8 cellular contexts compared by ENCODE assay signal in genomic region chr3:18330772-18331441, GRCh38.
DNase-seq lines count a peak whose midpoint lies in the region; ATAC-seq, FAIRE-seq and TF ChIP-seq lines count a peak whose summit lies in the region.
"Not testable (repeated sequence)": the region's sequence is repeated elsewhere in the genome, so short reads cannot be mapped to it uniquely, and the experiment has no call there.

No MANE protein-coding gene starts in this region.

- peaks cover 30% of the 10 kb centered on the region; the same call in 2 of the 3 replicates for H3K36me3 Mint-ChIP-seq in GM23338 (ENCODE audit: low read depth)
- H3K36me3 Mint-ChIP-seq in chondrocyte (ENCODE audit: low read depth): not testable (repeated sequence)

- CTCF ChIA-PET in RWPE1 (lab: Yijun Ruan, JAX): not testable (repeated sequence)

- H3K9me3 Mint-ChIP-seq in GM23338 (peaks cover 24% of the 10 kb centered on the region; the same call in 2 of the 3 replicates), chondrocyte (ENCODE audit: low read depth) (peaks cover 11% of the 10 kb centered on the region)

- not testable (repeated sequence) for ATAC-seq in GM23338

- not testable (repeated sequence) for DNase-seq in GM23338 (ENCODE audit: low spot score); RWPE1 (ENCODE audit: low spot score); chondrocyte (ENCODE audit: low spot score)
- DNase-seq in NCI-H2029 treated with DMSO at 0.1 percent for 48 hours (lab: John Stamatoyannopoulos, UW) (peak; percentile 29), small intestine (peak; percentile 57)

- not testable (repeated sequence) for H3K36me3 ChIP-seq in GM23338 (ENCODE audit: insufficient read depth); iPS-15b (ENCODE audit: control insufficient read depth, insufficient read depth, low read length); mucosa of rectum (ENCODE audit: control insufficient read depth in 2 of 2, insufficient read depth in 2 of 2, low read length in 2 of 2); small intestine (ENCODE audit: control insufficient read depth in 2 of 2, insufficient read depth in 2 of 2, low read length in 2 of 2)

- H3K9me3 ChIP-seq in iPS-15b (ENCODE audit: control insufficient read depth, insufficient read depth, low read length); mucosa of rectum (ENCODE audit: control insufficient read depth in 2 of 2, low read length in 2 of 2); small intestine (ENCODE audit: control insufficient read depth, low read depth): not testable (repeated sequence)

- H3K9me2 ChIP-seq in GM23338 (ENCODE audit: insufficient read depth): not testable (repeated sequence)

- H3K27ac ChIP-seq in 22Rv1 (peak overlapping the region; percentile 55), GM23338 (ENCODE audit: low read depth) (0 out of 2 replicates have a peak overlapping the region, but pooled peaks have one; percentile 52), RWPE1 (peak overlapping the region; percentile 91), small intestine (ENCODE audit: low read depth in 1 of 2, low read length in 1 of 2) (peak overlapping the region in 1 of 2 donors; percentile 54)
- H3K27ac ChIP-seq in mucosa of rectum (ENCODE audit: low read depth in 2 of 2, low read length in 2 of 2): not testable (repeated sequence)

- WGBS in small intestine, 3 donors: 12 to 65% (median 39%) methylated on average over 22 to 25 of the region's 25 CpGs

- H3K4me1 ChIP-seq in GM23338 (ENCODE audit: insufficient read depth); iPS-15b (ENCODE audit: control insufficient read depth, insufficient read depth, low read length); mucosa of rectum (ENCODE audit: control insufficient read depth in 2 of 2, insufficient read depth in 2 of 2, low read length in 2 of 2); small intestine (ENCODE audit: control insufficient read depth in 2 of 2, insufficient read depth in 1 of 2, low read depth in 1 of 2, low read length in 1 of 2): not testable (repeated sequence)

- peak overlapping the region; percentile 19; the same call in 1 of the 2 replicates for H2AFZ ChIP-seq in GM23338

- not testable (repeated sequence) for H3K9ac ChIP-seq in iPS-15b (ENCODE audit: low read depth, low read length); mucosa of rectum (ENCODE audit: low read depth in 1 of 2, low read length in 2 of 2)

- H3K27me3 ChIP-seq in GM23338 (ENCODE audit: insufficient read depth); iPS-15b (ENCODE audit: control insufficient read depth, insufficient read depth, low read length); mucosa of rectum (ENCODE audit: control insufficient read depth in 2 of 2, insufficient read depth in 2 of 2, low read length in 2 of 2); small intestine (ENCODE audit: control insufficient read depth in 2 of 2, insufficient read depth in 2 of 2, low read length in 2 of 2): not testable (repeated sequence)

- not testable (repeated sequence) for H3F3A ChIP-seq in GM23338 (replicated peaks; ENCODE audit: low read depth)

- H3K4me2 ChIP-seq in GM23338: peak overlapping the region; percentile 7; the same call in 1 of the 2 replicates

- FAIRE-seq in small intestine (lab: Jason Lieb, UNC): not testable (repeated sequence)

- H4K20me1 ChIP-seq in GM23338 (replicated peaks; ENCODE audit: insufficient read depth): not testable (repeated sequence)

- H3K27me3 Mint-ChIP-seq in GM23338 (ENCODE audit: insufficient read depth, low read depth, poor library complexity); chondrocyte (ENCODE audit: low read depth): not testable (repeated sequence)

- H3K79me2 ChIP-seq in GM23338 (replicated peaks; ENCODE audit: insufficient read depth): not testable (repeated sequence)

- peak overlapping the region; percentile 43; the same call in 1 of the 2 replicates for H3K4me3 ChIP-seq in GM23338
- H3K4me3 ChIP-seq in iPS-15b (ENCODE audit: low read depth, low read length): peak overlapping the region; percentile 30
- peak overlapping the region; percentile 43 to 52 for H3K4me3 ChIP-seq in mucosa of rectum (ENCODE audit: low read length in 2 of 2)
- not testable (repeated sequence) for H3K4me3 ChIP-seq in small intestine (ENCODE audit: low read depth in 1 of 2, low read length in 2 of 2)

- peaks cover 15% of the 10 kb centered on the region for H3K4me1 Mint-ChIP-seq in GM23338
- not testable (repeated sequence) for H3K4me1 Mint-ChIP-seq in chondrocyte (ENCODE audit: low read depth)

- H3K27ac Mint-ChIP-seq in GM23338: peak overlapping the region; percentile 90
- not testable (repeated sequence) for H3K27ac Mint-ChIP-seq in chondrocyte (ENCODE audit: unreplicated experiment)

- peak overlapping the region; percentile 41; the same call in 2 of the 3 replicates for H3K4me3 Mint-ChIP-seq in GM23338
- peak overlapping the region; percentile 53 for H3K4me3 Mint-ChIP-seq in chondrocyte (ENCODE audit: unreplicated experiment)

- POLR2A ChIA-PET in RWPE1 (lab: Yijun Ruan, JAX; ENCODE audit: low non-redundant PET): not testable (repeated sequence)

- not testable (repeated sequence) for TF ChIP-seq CTCF in 22Rv1 (IDR thresholded peaks at IDR 0.05); GM23338 (conservative IDR thresholded peaks at IDR 0.05; ENCODE audit: low read depth in 2 of 2); RWPE1 (conservative IDR thresholded peaks at IDR 0.05; ENCODE audit: low read depth); chondrocyte (IDR thresholded peaks at IDR 0.05)
